Comparison of ENCODE assay signal across 8 cellular contexts in the genomic region with DNA sequence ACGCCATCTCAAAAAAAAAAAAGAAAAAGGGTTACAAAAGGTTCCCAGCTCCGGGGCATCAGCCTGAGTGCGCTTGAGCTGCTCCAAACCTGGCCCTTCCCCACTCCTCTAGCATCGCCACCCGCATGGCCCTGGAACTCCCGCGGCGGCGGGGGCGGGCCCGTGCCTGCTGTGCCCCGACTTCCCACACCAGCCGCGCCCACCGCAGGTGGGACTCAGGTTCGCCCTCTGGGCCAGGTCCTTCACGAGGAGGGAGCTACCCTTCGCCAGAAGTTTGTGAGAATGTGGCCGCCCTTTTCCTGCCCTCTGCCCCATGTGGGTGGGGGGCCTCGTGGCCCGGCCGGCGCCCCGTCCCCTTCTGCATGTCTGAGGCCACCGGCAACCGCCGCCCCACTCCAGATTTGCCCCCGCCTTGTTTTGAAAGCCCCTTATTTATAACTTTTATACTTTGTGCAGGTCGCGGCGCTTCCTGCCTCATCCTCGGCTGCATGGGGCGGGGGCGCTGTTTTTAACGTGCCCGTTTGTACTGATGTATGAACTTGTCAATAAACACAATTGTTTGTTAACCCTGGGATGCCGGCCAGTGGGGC. TPM values are rescaled to one million over a fixed set of nuclear protein-coding genes. Genes with fewer than 3 reads are reported as not detected.
A peak's percentile ranks its signal among the peaks of the same experiment; 100 is the strongest.
DNase-seq lines count a peak whose midpoint lies in the region; ATAC-seq and TF ChIP-seq lines count a peak whose summit lies in the region.

No MANE protein-coding gene starts in this region.

- intact Hi-C loops in mammary epithelial cell (cut with micrococcal nuclease), result loop anchor here (5.0 kb wide), 1 partner anchor 145 kb away; a partner anchor contains a TSS

- peak overlapping the region; percentile 32 for H3K4me3 ChIP-seq in NT2/D1 (ENCODE audit: insufficient read length, low read depth)
- H3K4me3 ChIP-seq in mammary epithelial cell (replicated peaks in 1 of 3; ENCODE audit: insufficient read depth in 1 of 3, low read depth in 2 of 3, low read length in 3 of 3), result peak overlapping the region; percentile 17 to 36 (median 17)
- peak overlapping the region in 2 of 3 donors; percentile 48 to 76 for H3K4me3 ChIP-seq in liver (ENCODE audit: low read depth in 1 of 3, low read length in 3 of 3)

- peak overlapping the region; percentile 16 for H2AFZ ChIP-seq in mammary epithelial cell (ENCODE audit: low read depth, low read length)

- DNase-seq in NCI-H2171 treated with DMSO at 0.1 percent for 48 hours (lab: John Stamatoyannopoulos, UW) (peak; percentile 20), NCI-H2171 (lab: John Stamatoyannopoulos, UW) (no peak), NT2/D1 (ENCODE audit: low read depth, low spot score) (no peak), mammary epithelial cell (no peak), substantia nigra (lab: John Stamatoyannopoulos, UW) (peak in 3 of 49 donors; percentile 36 to 79 (median 57))

- dilution Hi-C loops in mammary epithelial cell (cut with HindIII; ENCODE audit: low sequenced_read_pairs), result no loop called here

- ATAC-seq in HG02840 (IDR thresholded peaks at IDR 0.05; ENCODE audit: low FRiP score, unreplicated experiment), result no peak
- no peak for ATAC-seq in GM18517 (IDR thresholded peaks at IDR 0.05; ENCODE audit: unreplicated experiment)

- H4K20me1 ChIP-seq in mammary epithelial cell (ENCODE audit: insufficient read depth, low read length), result no peaks in the 10 kb centered on the region

- H3K27me3 ChIP-seq in NT2/D1 (ENCODE audit: insufficient read depth, insufficient read length), result no peaks in the 10 kb centered on the region
- H3K27me3 ChIP-seq in mammary epithelial cell (ENCODE audit: insufficient read depth, low read length), result no peaks in the 10 kb centered on the region
- no peaks in the 10 kb centered on the region for H3K27me3 ChIP-seq in liver (ENCODE audit: control insufficient read depth in 4 of 4, insufficient read depth in 4 of 4, low read length in 3 of 4)

- WGBS in mammary epithelial cell (ENCODE audit: low coverage, missing lambda C conversion rate), result 2% methylated on average over 10 of the region's 37 CpGs
- 7% methylated on average over 37 of the region's 37 CpGs for WGBS in liver

- H3K27ac ChIP-seq in mammary epithelial cell (ENCODE audit: insufficient read depth, low read depth, low read length) (no peak overlapping the region), liver (ENCODE audit: low read depth in 1 of 2, low read length in 2 of 2) (peak overlapping the region in 1 of 2 donors; percentile 29), substantia nigra (ENCODE audit: low read depth, low read length, poor library complexity, severe bottlenecking) (peak overlapping the region; percentile 61)

- TSS peak; percentile 14 for BruUV-seq in mammary epithelial cell (replicated peaks; lab: Mats Ljungman, UMichigan)

- peak in 1 of 2 donors; percentile 8 for TF ChIP-seq CTCF in mammary epithelial cell (conservative IDR thresholded peaks at IDR 0.05 in 1 of 2, IDR thresholded peaks at IDR 0.05 in 1 of 2; ENCODE audit: extremely low read depth in 1 of 2, insufficient read depth in 1 of 2, low read depth in 1 of 2, low read length in 2 of 2)
- TF ChIP-seq CTCF in liver (IDR thresholded peaks at IDR 0.05; ENCODE audit: low read depth, low read length, missing input control), result no peak

- H3K36me3 ChIP-seq in NT2/D1 (ENCODE audit: insufficient read depth, insufficient read length, low read length) (peaks cover 49% of the 10 kb centered on the region), mammary epithelial cell (ENCODE audit: insufficient read depth, low read length) (peaks cover 14% of the 10 kb centered on the region), liver (ENCODE audit: control insufficient read depth in 4 of 4, insufficient read depth in 3 of 4, low read depth in 1 of 4, low read length in 3 of 4) (peaks cover 0 to 11% (median 3%) of the 10 kb centered on the region in 4 donors)

- TF ChIP-seq RAD21 in liver (IDR thresholded peaks at IDR 0.05), result no peak

- H3K4me2 ChIP-seq in mammary epithelial cell (ENCODE audit: insufficient read depth, low read depth, low read length), result peak overlapping the region; percentile 78

- H3K9me3 ChIP-seq in NT2/D1 (ENCODE audit: insufficient read depth, low read length) (no peaks in the 10 kb centered on the region), mammary epithelial cell (replicated peaks; ENCODE audit: insufficient read depth, low read length) (no peaks in the 10 kb centered on the region), liver (ENCODE audit: control insufficient read depth in 4 of 4, low read length in 3 of 4) (no peaks in the 10 kb centered on the region)

- peaks cover 29% of the 10 kb centered on the region for H3K79me2 ChIP-seq in mammary epithelial cell (ENCODE audit: insufficient read depth, low read length)

- CTCF ChIA-PET in mammary epithelial cell (lab: Charles Lee; ENCODE audit: low non-redundant PET), result interaction anchor here (0.6 to 1.3 kb wide), 2 partner anchors 54 to 126 kb away, joined by 3 to 4 read pairs; no protein-coding TSS in a partner anchor

- H3K9ac ChIP-seq in NT2/D1 (ENCODE audit: insufficient read length, low read depth), result peak overlapping the region; percentile 61
- H3K9ac ChIP-seq in mammary epithelial cell (ENCODE audit: insufficient read depth, low read length), result no peak overlapping the region
- no peak overlapping the region for H3K9ac ChIP-seq in liver (ENCODE audit: low read depth in 1 of 2, low read length in 2 of 2)

- H3K4me1 ChIP-seq in NT2/D1 (ENCODE audit: insufficient read depth, insufficient read length), result no peaks in the 10 kb centered on the region
- H3K4me1 ChIP-seq in mammary epithelial cell (ENCODE audit: insufficient read depth, low read length), result peaks cover 49% of the 10 kb centered on the region
- peaks cover 0 to 12% (median 11%) of the 10 kb centered on the region in 4 donors for H3K4me1 ChIP-seq in liver (ENCODE audit: control insufficient read depth in 4 of 4, insufficient read depth in 4 of 4, low read length in 3 of 4)

- in situ Hi-C loops in mammary epithelial cell (cut with MboI; ENCODE audit: low sequenced_read_pairs in 2 of 2), result no loop called here

TF ChIP-seq in liver, 16 proteins besides CTCF, POLR2A, EP300 and RAD21:
- TF ChIP-seq RXRA (IDR thresholded peaks at IDR 0.05) (peak; percentile 18 to 29), EGR1 (IDR thresholded peaks at IDR 0.05; ENCODE audit: low read depth in 2 of 2) (peak in 1 of 2 donors; percentile 21), HNF4A (conservative IDR thresholded peaks at IDR 0.05) (peak; percentile 38 to 45), HNF4G (IDR thresholded peaks at IDR 0.05) (no peak), NR2F2 (IDR thresholded peaks at IDR 0.05) (no peak), JUND (IDR thresholded peaks at IDR 0.05) (no peak), FOXA2 (IDR thresholded peaks at IDR 0.05) (peak; percentile 10)
- TF ChIP-seq, protein P1, sequence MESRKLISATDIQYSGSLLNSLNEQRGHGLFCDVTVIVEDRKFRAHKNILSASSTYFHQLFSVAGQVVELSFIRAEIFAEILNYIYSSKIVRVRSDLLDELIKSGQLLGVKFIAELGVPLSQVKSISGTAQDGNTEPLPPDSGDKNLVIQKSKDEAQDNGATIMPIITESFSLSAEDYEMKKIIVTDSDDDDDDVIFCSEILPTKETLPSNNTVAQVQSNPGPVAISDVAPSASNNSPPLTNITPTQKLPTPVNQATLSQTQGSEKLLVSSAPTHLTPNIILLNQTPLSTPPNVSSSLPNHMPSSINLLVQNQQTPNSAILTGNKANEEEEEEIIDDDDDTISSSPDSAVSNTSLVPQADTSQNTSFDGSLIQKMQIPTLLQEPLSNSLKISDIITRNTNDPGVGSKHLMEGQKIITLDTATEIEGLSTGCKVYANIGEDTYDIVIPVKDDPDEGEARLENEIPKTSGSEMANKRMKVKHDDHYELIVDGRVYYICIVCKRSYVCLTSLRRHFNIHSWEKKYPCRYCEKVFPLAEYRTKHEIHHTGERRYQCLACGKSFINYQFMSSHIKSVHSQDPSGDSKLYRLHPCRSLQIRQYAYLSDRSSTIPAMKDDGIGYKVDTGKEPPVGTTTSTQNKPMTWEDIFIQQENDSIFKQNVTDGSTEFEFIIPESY (IDR thresholded peaks at IDR 0.05), result no peak
- TF ChIP-seq, protein P2, sequence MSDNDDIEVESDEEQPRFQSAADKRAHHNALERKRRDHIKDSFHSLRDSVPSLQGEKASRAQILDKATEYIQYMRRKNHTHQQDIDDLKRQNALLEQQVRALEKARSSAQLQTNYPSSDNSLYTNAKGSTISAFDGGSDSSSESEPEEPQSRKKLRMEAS (IDR thresholded peaks at IDR 0.05), result no peak

RNA-seq across cellular contexts. Expression of a gene that starts 0.5 kb away (rescaled TPM):
- 10 to 100 TPM in 1 of 2 donors, 1 to 10 TPM in 1; 5.8 to 22.3 TPM for total RNA-seq in mammary epithelial cell
- polyA plus RNA-seq in mammary epithelial cell, result 21.5 TPM
- 6.9 TPM for polyA minus RNA-seq in mammary epithelial cell
- 1 to 10 TPM in 1 of 2 donors, under 1 TPM in 1; 0.75 to 4.9 TPM for total RNA-seq in liver
- 1 to 10 TPM; 5.9 TPM for polyA plus RNA-seq in liver

RNA-seq across cellular contexts. Expression of a gene that starts 11.3 kb away (rescaled TPM):
- total RNA-seq in mammary epithelial cell (10 to 100 TPM in 1 of 2 donors, 1 to 10 TPM in 1; 1.5 to 11.2 TPM), liver (1 to 10 TPM in 1 of 2 donors, under 1 TPM in 1; 0.33 to 3.2 TPM)
- polyA plus RNA-seq in mammary epithelial cell (3.8 TPM), liver (1 to 10 TPM; 1.4 to 3.6 TPM)
- 2.0 TPM for polyA minus RNA-seq in mammary epithelial cell

RNA-seq across cellular contexts. Expression of a gene that starts 53.1 kb away (rescaled TPM):
- 100 to 1,000 TPM in 1 of 2 donors, 10 to 100 TPM in 1; 41.3 to 109 TPM for total RNA-seq in mammary epithelial cell
- 13.2 TPM for polyA plus RNA-seq in mammary epithelial cell
- polyA minus RNA-seq in mammary epithelial cell, result 128 TPM
- total RNA-seq in liver, result 10 to 100 TPM in 1 of 2 donors, 1 to 10 TPM in 1; 3.7 to 10.3 TPM
- 1 to 10 TPM in 1 of 2 donors, under 1 TPM in 1; 0.89 to 1.7 TPM for polyA plus RNA-seq in liver
